In the genomic region with DNA sequence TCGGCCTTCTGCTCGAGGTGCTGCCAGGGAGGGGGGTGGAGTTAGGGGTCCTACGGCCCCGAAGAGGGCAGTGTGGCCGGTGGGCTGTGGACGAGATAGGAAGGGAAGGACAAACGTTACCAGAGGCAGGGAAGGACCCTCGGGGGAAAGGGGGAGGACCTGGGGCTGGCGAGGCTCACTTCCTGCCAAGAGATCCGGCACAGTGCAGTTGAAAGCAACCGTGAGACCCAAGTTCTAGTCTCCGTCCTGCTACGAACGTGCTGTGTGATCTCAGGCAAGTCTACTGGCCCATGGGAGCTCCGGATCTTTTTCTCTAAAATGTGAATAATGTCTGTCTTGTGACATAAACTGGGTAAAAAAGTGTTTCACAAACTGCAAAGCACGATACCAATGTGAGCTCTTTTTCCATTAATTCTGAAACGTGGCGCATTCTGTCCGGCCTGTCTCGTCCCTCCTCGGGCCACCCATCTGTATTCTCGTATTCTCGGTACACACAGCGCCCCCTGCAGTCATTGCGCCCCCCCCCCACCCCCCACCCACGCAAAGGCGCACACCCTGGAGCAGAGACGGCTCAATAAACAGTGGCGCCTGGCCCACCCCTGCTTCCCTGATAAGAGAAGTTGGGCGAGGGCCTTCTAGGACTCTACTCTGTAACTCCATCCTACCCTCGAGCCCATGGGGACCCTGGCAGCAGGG, we compare ENCODE assay signal across 10 cellular contexts. TPM values are rescaled to one million over a fixed set of nuclear protein-coding genes. Genes with fewer than 3 reads are reported as not detected.
DNase-seq lines count a peak whose midpoint lies in the region; ATAC-seq and TF ChIP-seq lines count a peak whose summit lies in the region.
"Had no signal": no experiment of that assay in that cellular context is flagged by ENCODE, and none has a peak within 500 bp of the region (broad histone marks: within the 10 kb centered on the region; RNA-seq: fewer than 3 reads in every experiment).

No MANE protein-coding gene starts in this region.

- no peaks in the 10 kb centered on the region for H3K27me3 Mint-ChIP-seq in naive thymus-derived CD8-positive, alpha-beta T cell

- no peaks in the 10 kb centered on the region for H3K79me2 ChIP-seq in PC-3 (ENCODE audit: low read length)

- no peak; the same call in 1 of the 2 replicates for TF ChIP-seq CTCF in AG10803 (conservative IDR thresholded peaks at IDR 0.05; ENCODE audit: low read length)
- 0 out of 2 replicates have a peak, but pooled peaks have one; percentile 16 for TF ChIP-seq CTCF in PC-3 (conservative IDR thresholded peaks at IDR 0.05; ENCODE audit: low read depth, low read length)

- H3K9me3 ChIP-seq in PC-3 (ENCODE audit: low read length): no peaks in the 10 kb centered on the region

- H3K4me3 ChIP-seq in AG10803 (ENCODE audit: low read length) (no peak overlapping the region), PC-3 (ENCODE audit: low read length) (no peak overlapping the region)

- H3K36me3 Mint-ChIP-seq in naive thymus-derived CD8-positive, alpha-beta T cell: no peaks in the 10 kb centered on the region

- peak overlapping the region; percentile 25 for H2AFZ ChIP-seq in PC-3 (ENCODE audit: low read length)

- intact Hi-C loops in PC-3 (cut with micrococcal nuclease): no loop called here

- H3K4me1 ChIP-seq in PC-3 (ENCODE audit: insufficient read depth, low read length): peaks cover 47% of the 10 kb centered on the region

- POLR2A ChIA-PET in PC-3 (lab: Charles Lee; ENCODE audit: unreplicated experiment): interaction anchor here (1.0 kb wide), 1 partner anchor 18 kb away, joined by 9 read pairs; no protein-coding TSS in a partner anchor
- POLR2A ChIA-PET in naive thymus-derived CD8-positive, alpha-beta T cell (lab: Charles Lee): interaction anchor here (0.6 to 3.6 kb wide), 20 partner anchors 9 to 744 kb away, joined by 3 to 46 read pairs (median 4); a partner anchor contains a TSS

- H3K27me3 ChIP-seq in PC-3 (ENCODE audit: low read length): no peaks in the 10 kb centered on the region

- no peaks in the 10 kb centered on the region for H4K20me1 ChIP-seq in PC-3 (ENCODE audit: low read length)

- ATAC-seq in PC-3 (no peak), GM18861 (IDR thresholded peaks at IDR 0.05; ENCODE audit: unreplicated experiment) (no peak)
- peak; percentile 46 to 49 for ATAC-seq in naive thymus-derived CD8-positive, alpha-beta T cell

- no peaks in the 10 kb centered on the region for H3F3A ChIP-seq in PC-3 (ENCODE audit: low read length, unreplicated experiment)

- no peaks in the 10 kb centered on the region for H3K9me3 Mint-ChIP-seq in naive thymus-derived CD8-positive, alpha-beta T cell

- peaks cover 24 to 60% (median 53%) of the 10 kb centered on the region in 4 donors for H3K4me1 Mint-ChIP-seq in naive thymus-derived CD8-positive, alpha-beta T cell

- peak overlapping the region; percentile 81 for H3K4me2 ChIP-seq in PC-3 (ENCODE audit: low read length)

- H3K9ac ChIP-seq in PC-3 (ENCODE audit: low read length): peak overlapping the region; percentile 55

- peak overlapping the region; percentile 89 to 99 (median 97) for H3K27ac Mint-ChIP-seq in naive thymus-derived CD8-positive, alpha-beta T cell

- CTCF ChIA-PET in PC-3 (lab: Charles Lee): interaction anchor here (0.6 to 2.0 kb wide), 10 partner anchors 12 to 259 kb away, joined by 3 to 23 read pairs (median 6); a partner anchor contains a TSS

- H3K9me2 ChIP-seq in PC-3 (replicated peaks; ENCODE audit: low read length): no peaks in the 10 kb centered on the region

- H3K27ac ChIP-seq in PC-3 (ENCODE audit: low read length) (peak overlapping the region; percentile 71), epithelial cell of prostate (peak overlapping the region; percentile 88)

- H3K36me3 ChIP-seq in PC-3 (ENCODE audit: low read depth, low read length): no peaks in the 10 kb centered on the region

- peak; percentile 31 for DNase-seq in AG10803 (ENCODE audit: low read depth)
- no peak for DNase-seq in PC-3
- DNase-seq in epithelial cell of prostate (ENCODE audit: low read depth, low spot score): no peak
- DNase-seq in naive thymus-derived CD8-positive, alpha-beta T cell: peak in 4 of 10 donors; percentile 29 to 54 (median 33)
- DNase-seq in foreskin melanocyte: no peak
- no peak for DNase-seq in activated CD8-positive, alpha-beta memory T cell treated with anti-CD3 and anti-CD28 coated beads, Interleukin-2, amount 50 U/mL, for 4 hours
- no peak for DNase-seq in NK-92 (lab: John Stamatoyannopoulos, UW; ENCODE audit: unreplicated experiment)
- DNase-seq: NK-92 treated with Interleukin-12 subunit alpha and Interleukin-12 subunit beta, amount 100 ng/mL, for 24 hours; occipital lobe had no signal

- no TSS peak for BruUV-seq in PC-3 (replicated peaks; lab: Mats Ljungman, UMichigan)

- H3K4me3 Mint-ChIP-seq in naive thymus-derived CD8-positive, alpha-beta T cell: peak overlapping the region; percentile 72 to 89 (median 80)

RNA-seq across cellular contexts. Expression of a gene that starts 8.8 kb away (rescaled TPM):
- 0.40 and 0.62 TPM in 2 replicates for total RNA-seq in PC-3 (2014; rRNA removed)
- 1 to 10 TPM in 1 of 2 experiments, under 1 TPM in 1; 0.52 to 2.1 TPM for total RNA-seq in naive thymus-derived CD8-positive, alpha-beta T cell
- 1 to 10 TPM in 1 of 3 donors, under 1 TPM in 2; 0.40 to 1.0 (median 0.53) TPM for polyA plus RNA-seq in naive thymus-derived CD8-positive, alpha-beta T cell

RNA-seq across cellular contexts. Expression of a gene that starts 11.2 kb away (rescaled TPM):
- total RNA-seq in PC-3 (2014; rRNA removed): 0.86 and 2.5 TPM in 2 replicates
- 1 to 10 TPM; 4.0 to 5.3 TPM for total RNA-seq in naive thymus-derived CD8-positive, alpha-beta T cell
- 10 to 100 TPM in 1 of 3 donors, 1 to 10 TPM in 2; 5.0 to 11.4 (median 7.1) TPM for polyA plus RNA-seq in naive thymus-derived CD8-positive, alpha-beta T cell

RNA-seq across cellular contexts. Expression of a gene that starts 27.5 kb away (rescaled TPM):
- total RNA-seq in PC-3 (2014; rRNA removed): 52.3 and 74.8 TPM in 2 replicates
- total RNA-seq in naive thymus-derived CD8-positive, alpha-beta T cell: 10 to 100 TPM; 59.4 to 62.4 TPM
- 10 to 100 TPM in 1 of 3 donors, 1 to 10 TPM in 2; 4.8 to 10.2 (median 6.2) TPM for polyA plus RNA-seq in naive thymus-derived CD8-positive, alpha-beta T cell

RNA-seq across cellular contexts. Expression of a gene that starts 57.0 kb away (rescaled TPM):
- total RNA-seq in PC-3 (2014; rRNA removed): 1.0 and 6.4 TPM in 2 replicates
- under 1 TPM in 1 of 2 experiments, not detected in 1; 0.44 TPM for total RNA-seq in naive thymus-derived CD8-positive, alpha-beta T cell
- polyA plus RNA-seq in naive thymus-derived CD8-positive, alpha-beta T cell: 1 to 10 TPM in 1 of 3 donors, not detected in 2; 1.1 TPM
- total RNA-seq: occipital lobe had no signal

Comparison
In these comparisons a context has a peak if more than half of its experiments do, and no peak if none do; other contexts are left out.
1. ATAC-seq: peak in naive thymus-derived CD8-positive, alpha-beta T cell (2 of 2); none in PC-3 (single experiment) and GM18861 (single experiment).